10 cellular contexts compared by ENCODE assay signal in the genomic region with DNA sequence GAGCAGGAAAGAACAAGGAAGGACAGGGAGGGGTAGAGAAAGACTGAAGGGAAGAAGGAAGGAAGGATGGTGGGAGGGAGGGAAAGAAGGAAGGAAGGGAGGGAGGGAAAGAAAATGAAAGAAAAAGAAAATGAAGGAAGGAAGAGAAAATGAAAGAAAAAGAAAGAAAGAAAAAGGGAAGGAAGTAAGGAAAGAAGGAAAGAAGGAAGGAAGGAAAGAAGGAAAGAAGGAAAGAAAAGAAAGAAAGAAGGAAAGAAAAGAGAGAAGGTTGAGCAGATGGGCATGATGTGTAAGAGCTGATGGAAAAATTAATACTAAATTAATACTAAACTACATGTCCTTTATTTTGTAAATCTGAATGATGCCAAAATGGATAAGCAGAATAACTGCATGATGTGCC.
"Had no signal": no experiment of that assay in that cellular context is flagged by ENCODE, and none has a peak within 500 bp of the region (broad histone marks: within the 10 kb centered on the region; RNA-seq: fewer than 3 reads in every experiment).

No MANE protein-coding gene starts in this region.

- H3K4me3 ChIP-seq: GM23338, K562 had no signal

- DNase-seq: IMR-90, Kasumi-1, KG1 had no signal

- H3K4me2 ChIP-seq: GM23338 had no signal

- FAIRE-seq: H1, H54, HepG2, K562 had no signal

- H3K27ac ChIP-seq: HL-60 had no signal

- ATAC-seq: HCT116, HepG2, K562 had no signal
